Comparison of ENCODE assay signal across 16 cellular contexts in genomic region chr17:1598399-1599095, GRCh38. TPM values are rescaled to one million over a fixed set of nuclear protein-coding genes. Genes with fewer than 3 reads are reported as not detected.
DNase-seq lines count a peak whose midpoint lies in the region; ATAC-seq and TF ChIP-seq lines count a peak whose summit lies in the region.
"Had no signal": no experiment of that assay in that cellular context is flagged by ENCODE, and none has a peak within 500 bp of the region (broad histone marks: within the 10 kb centered on the region; RNA-seq: fewer than 3 reads in every experiment).

No MANE protein-coding gene starts in this region.

- intact Hi-C loops in OCI-LY7 (cut with micrococcal nuclease; ENCODE audit: unreplicated experiment): no loop called here

- no peaks in the 10 kb centered on the region; the same call in 1 of the 2 replicates for H3F3A ChIP-seq in GM23338 (replicated peaks; ENCODE audit: low read depth)

- no peaks in the 10 kb centered on the region for H3K36me3 ChIP-seq in GM23338 (ENCODE audit: insufficient read depth)
- H3K36me3 ChIP-seq in neutrophil: peaks cover 38% of the 10 kb centered on the region
- H3K36me3 ChIP-seq in upper lobe of left lung: peaks cover 0 to 4% (median 0%) of the 10 kb centered on the region in 4 donors
- peaks cover 9% of the 10 kb centered on the region; the same call in 1 of the 2 replicates for H3K36me3 ChIP-seq in OCI-LY7 (ENCODE audit: insufficient read depth, low read length)

- no peaks in the 10 kb centered on the region for H3K79me2 ChIP-seq in GM23338 (replicated peaks; ENCODE audit: insufficient read depth)
- no peaks in the 10 kb centered on the region for H3K79me2 ChIP-seq in OCI-LY7 (ENCODE audit: insufficient read depth, low read depth, low read length)

- H4K20me1 ChIP-seq in GM23338 (replicated peaks; ENCODE audit: insufficient read depth): no peaks in the 10 kb centered on the region
- no peaks in the 10 kb centered on the region for H4K20me1 ChIP-seq in OCI-LY7 (ENCODE audit: insufficient read depth, low read length)

- no peak overlapping the region for H3K27ac ChIP-seq in GM23338 (ENCODE audit: low read depth)
- H3K27ac ChIP-seq in neutrophil: peak overlapping the region; percentile 48
- H3K27ac ChIP-seq in upper lobe of left lung: peak overlapping the region; percentile 66 to 74 (median 71)
- no peak overlapping the region for H3K27ac ChIP-seq in OCI-LY7 (ENCODE audit: low read depth, low read length, poor library complexity, severe bottlenecking)

- CTCF ChIA-PET in OCI-LY7 (lab: Charles Lee; ENCODE audit: unreplicated experiment): no interaction called here

- H3K4me3 Mint-ChIP-seq in GM23338: no peak overlapping the region
- H3K4me3 Mint-ChIP-seq in osteocyte (ENCODE audit: unreplicated experiment): no peak overlapping the region

- H3K9me3 ChIP-seq in neutrophil (peaks cover 13% of the 10 kb centered on the region), upper lobe of left lung (no peaks in the 10 kb centered on the region), OCI-LY7 (ENCODE audit: low read length) (no peaks in the 10 kb centered on the region)
- H3K9me3 ChIP-seq: Peyer's patch had no signal

- H3K4me2 ChIP-seq in GM23338 (no peak overlapping the region), OCI-LY7 (ENCODE audit: low read length) (no peak overlapping the region)

- POLR2A ChIA-PET in OCI-LY7 (lab: Charles Lee): interaction anchor here (0.9 kb wide), 1 partner anchor 31 kb away, joined by 4 read pairs; no protein-coding TSS in a partner anchor

- H3K4me1 Mint-ChIP-seq in GM23338: no peaks in the 10 kb centered on the region; the same call in 2 of the 3 replicates
- H3K4me1 Mint-ChIP-seq in osteocyte (ENCODE audit: unreplicated experiment): peaks cover 2% of the 10 kb centered on the region

- no peak for TF ChIP-seq POLR2A in upper lobe of left lung (IDR thresholded peaks at IDR 0.05)

- H3K27ac Mint-ChIP-seq in GM23338 (no peak overlapping the region), osteocyte (ENCODE audit: unreplicated experiment) (no peak overlapping the region)

- TF ChIP-seq EP300 in upper lobe of left lung (IDR thresholded peaks at IDR 0.05): no peak

- DNase-seq in GM23338 (ENCODE audit: low spot score) (peak; percentile 0), iPS-NIHi7 (ENCODE audit: extremely low spot score) (peak; percentile 4), upper lobe of left lung (no peak), OCI-LY7 (ENCODE audit: low spot score) (no peak), osteocyte (ENCODE audit: extremely low spot score, unreplicated experiment) (no peak), NOMO-1 (lab: John Stamatoyannopoulos, UW; ENCODE audit: unreplicated experiment in 2 of 2) (no peak)
- DNase-seq: Calu3, IMR-90, Kasumi-1, NCI-H1105 treated with DMSO at 0.1 percent for 48 hours, NCI-H187 treated with DMSO at 0.1 percent for 48 hours, NCI-H446, NCI-H748 treated with DMSO at 0.1 percent for 48 hours, SHP77 treated with DMSO at 0.1 percent for 48 hours had no signal

- 84 to 91% methylated on average over 8 of the region's 8 CpGs for WGBS in upper lobe of left lung, 2 donors

- H3K4me3 ChIP-seq in GM23338 (no peak overlapping the region), neutrophil (ENCODE audit: low read depth in 1 of 2, low read length in 1 of 2) (no peak overlapping the region), upper lobe of left lung (no peak overlapping the region), OCI-LY7 (ENCODE audit: low read depth, low read length, poor library complexity, severe bottlenecking) (no peak overlapping the region)
- H3K4me3 ChIP-seq: Peyer's patch had no signal

- no peak for ATAC-seq in GM23338
- no peak for ATAC-seq in upper lobe of left lung (ENCODE audit: low FRiP score in 2 of 2)

- H3K9me2 ChIP-seq in GM23338 (ENCODE audit: insufficient read depth) (no peaks in the 10 kb centered on the region), OCI-LY7 (ENCODE audit: insufficient read depth, low read length) (no peaks in the 10 kb centered on the region)

- H2AFZ ChIP-seq in GM23338: no peak overlapping the region
- H2AFZ ChIP-seq in OCI-LY7 (ENCODE audit: low read length): no peak overlapping the region

- H3K27me3 ChIP-seq in GM23338 (ENCODE audit: insufficient read depth): no peaks in the 10 kb centered on the region
- H3K27me3 ChIP-seq in neutrophil: peaks cover 2% of the 10 kb centered on the region
- no peaks in the 10 kb centered on the region for H3K27me3 ChIP-seq in upper lobe of left lung
- H3K27me3 ChIP-seq: Peyer's patch had no signal

- TF ChIP-seq CTCF in GM23338 (conservative IDR thresholded peaks at IDR 0.05; ENCODE audit: low read depth in 2 of 2): no peak
- TF ChIP-seq CTCF in neutrophil (IDR thresholded peaks at IDR 0.05): no peak
- TF ChIP-seq CTCF in upper lobe of left lung (IDR thresholded peaks at IDR 0.05): no peak
- no peak for TF ChIP-seq CTCF in OCI-LY7 (conservative IDR thresholded peaks at IDR 0.05; ENCODE audit: low read length)
- TF ChIP-seq CTCF in osteocyte (IDR thresholded peaks at IDR 0.05): no peak

- H3K27me3 Mint-ChIP-seq in GM23338 (ENCODE audit: insufficient read depth, low read depth, poor library complexity) (peaks cover 7% of the 10 kb centered on the region), osteocyte (ENCODE audit: unreplicated experiment) (no peaks in the 10 kb centered on the region)

- BruUV-seq in OCI-LY7 (replicated peaks; lab: Mats Ljungman, UMichigan): no TSS peak

- H3K36me3 Mint-ChIP-seq in GM23338 (ENCODE audit: low read depth) (peaks cover 12% of the 10 kb centered on the region; the same call in 2 of the 3 replicates), osteocyte (ENCODE audit: unreplicated experiment) (no peaks in the 10 kb centered on the region)

- H3K9me3 Mint-ChIP-seq in GM23338 (peaks cover 10% of the 10 kb centered on the region), osteocyte (ENCODE audit: unreplicated experiment) (peaks cover 5% of the 10 kb centered on the region)

- H3K4me1 ChIP-seq in GM23338 (ENCODE audit: insufficient read depth) (no peaks in the 10 kb centered on the region), neutrophil (ENCODE audit: control insufficient read depth in 1 of 2, insufficient read depth in 1 of 2, low read depth in 1 of 2, low read length in 1 of 2) (no peaks in the 10 kb centered on the region), upper lobe of left lung (peaks cover 0 to 6% (median 0%) of the 10 kb centered on the region in 4 donors), OCI-LY7 (ENCODE audit: insufficient read depth, low read length, poor library complexity, severe bottlenecking) (peaks cover 11% of the 10 kb centered on the region)

TF ChIP-seq in GM23338, 12 proteins besides CTCF, POLR2A, EP300 and RAD21 (continues in another document):
- no peak for TF ChIP-seq JUNB (IDR thresholded peaks at IDR 0.05; ENCODE audit: unreplicated experiment)
- TF ChIP-seq CREB1 (CRISPR knock-in tag; IDR thresholded peaks at IDR 0.05; ENCODE audit: low read depth): no peak
- no peak for TF ChIP-seq POLR2AphosphoS5 (IDR thresholded peaks at IDR 0.05; ENCODE audit: low read depth)
- TF ChIP-seq STAT1 (IDR thresholded peaks at IDR 0.05; ENCODE audit: unreplicated experiment): no peak
- no peak for TF ChIP-seq ZNF114 (CRISPR knock-in tag; IDR thresholded peaks at IDR 0.05)
- TF ChIP-seq EZH2 (IDR thresholded peaks at IDR 0.05; ENCODE audit: low read depth, unreplicated experiment): no peak

RNA-seq across cellular contexts. Expression of gene SLC43A2, which starts 30.1 kb away (rescaled TPM):
- total RNA-seq in GM23338 (2014; rRNA removed; shearing (Covaris generic)): 7.1 and 9.8 TPM in 2 replicates
- 2.2 and 2.5 TPM in 2 replicates for polyA plus RNA-seq in GM23338 (2016; fragmentation: Nextera tagmentation; extraction: Ambion mirVana)
- total RNA-seq in upper lobe of left lung: 10 to 100 TPM; 16.9 to 79.0 (median 49.2) TPM
- total RNA-seq in OCI-LY7 (2014; rRNA removed; shearing (Covaris generic)): 9.2 and 16.7 TPM in 2 replicates
- total RNA-seq in OCI-LY7 (2022): 16.6 and 17.1 TPM in 2 replicates
- total RNA-seq in osteocyte: 4.7 and 7.3 TPM in 2 replicates

RNA-seq across cellular contexts. Expression of gene PITPNA, which starts 36.0 kb away (rescaled TPM):
- 24.2 and 28.1 TPM in 2 replicates for total RNA-seq in GM23338 (2014; rRNA removed; shearing (Covaris generic))
- 13.0 and 14.2 TPM in 2 replicates for polyA plus RNA-seq in GM23338 (2016; fragmentation: Nextera tagmentation; extraction: Ambion mirVana)
- 10 to 100 TPM; 35.0 to 90.2 (median 53.4) TPM for total RNA-seq in upper lobe of left lung
- total RNA-seq in OCI-LY7 (2014; rRNA removed; shearing (Covaris generic)): 15.0 and 27.7 TPM in 2 replicates
- 51.2 and 51.8 TPM in 2 replicates for total RNA-seq in OCI-LY7 (2022)
- 65.0 and 71.0 TPM in 2 replicates for total RNA-seq in osteocyte

RNA-seq across cellular contexts. Expression of gene SCARF1, which starts 47.0 kb away (rescaled TPM):
- total RNA-seq in GM23338 (2014; rRNA removed; shearing (Covaris generic)): 1.0 and 1.6 TPM in 2 replicates
- 0.63 and 0.76 TPM in 2 replicates for polyA plus RNA-seq in GM23338 (2016; fragmentation: Nextera tagmentation; extraction: Ambion mirVana)
- total RNA-seq in upper lobe of left lung (10 to 100 TPM; 22.0 to 93.2 (median 55.5) TPM), OCI-LY7 (2022) (0.29 and 0.41 TPM in 2 replicates), osteocyte (0.21 and 0.64 TPM in 2 replicates)
- 0.19 and 0.31 TPM in 2 replicates for total RNA-seq in OCI-LY7 (2014; rRNA removed; shearing (Covaris generic))

RNA-seq across cellular contexts. Expression of gene RILP, which starts 51.1 kb away (rescaled TPM):
- total RNA-seq in GM23338 (2014; rRNA removed; shearing (Covaris generic)): 9.2 and 17.4 TPM in 2 replicates
- polyA plus RNA-seq in GM23338 (2016; fragmentation: Nextera tagmentation; extraction: Ambion mirVana): 8.6 and 10.8 TPM in 2 replicates
- total RNA-seq in upper lobe of left lung (100 to 1,000 TPM in 2 of 6 donors, 10 to 100 TPM in 4; 43.7 to 192 (median 85.4) TPM), OCI-LY7 (2022) (0.59 and 1.2 TPM in 2 replicates), osteocyte (1.2 and 2.6 TPM in 2 replicates)
- 0.82 and 3.2 TPM in 2 replicates for total RNA-seq in OCI-LY7 (2014; rRNA removed; shearing (Covaris generic))

Comparison
In these comparisons a context has a peak if more than half of its experiments do, and no peak if none do; other contexts are left out.
1. DNase-seq: peak in GM23338 (single experiment) and iPS-NIHi7 (single experiment); none in upper lobe of left lung (0 of 2), OCI-LY7 (single experiment), osteocyte (single experiment) and NOMO-1 (0 of 2).
2. H3K27ac ChIP-seq: peak in neutrophil (single experiment) and upper lobe of left lung (4 of 4); none in GM23338 (single experiment) and OCI-LY7 (single experiment).